ENCODE assay signal across 9 cellular contexts in the genomic region with DNA sequence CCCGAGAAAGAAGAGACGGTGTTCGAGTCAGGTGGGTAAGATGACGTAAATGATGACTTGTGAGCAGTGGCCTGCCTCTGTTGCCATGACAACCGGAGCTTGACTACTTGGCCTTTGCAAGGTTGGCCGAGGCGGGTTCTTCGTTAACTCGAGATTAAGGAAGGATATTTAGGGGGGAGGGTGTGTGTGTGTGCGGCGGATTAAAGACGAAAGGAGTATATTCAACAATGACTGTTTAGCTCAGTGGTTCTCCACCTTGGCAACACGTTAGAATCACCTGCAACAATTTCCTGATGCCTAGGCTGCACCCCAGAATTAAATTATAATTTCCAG. TPM values are rescaled to one million over a fixed set of nuclear protein-coding genes. Genes with fewer than 3 reads are reported as not detected.
DNase-seq lines count a peak whose midpoint lies in the region; ATAC-seq, FAIRE-seq and TF ChIP-seq lines count a peak whose summit lies in the region.
"Had no signal": no experiment of that assay in that cellular context is flagged by ENCODE, and none has a peak within 500 bp of the region (broad histone marks: within the 10 kb centered on the region; RNA-seq: fewer than 3 reads in every experiment).

No MANE protein-coding gene starts in this region.

- H3K27ac Mint-ChIP-seq in H9 (peak overlapping the region; percentile 99 to 100 (median 99)), activated B cell treated with CpG ODN at 0.5 μM for 24 hours (peak overlapping the region; percentile 100)

- H3K4me3 Mint-ChIP-seq in H9 = peak overlapping the region; percentile 80 to 85
- H3K4me3 Mint-ChIP-seq in activated B cell treated with CpG ODN at 0.5 μM for 24 hours = peak overlapping the region; percentile 97

- H4K91ac ChIP-seq in H9 (ENCODE audit: insufficient read length, low read depth, low read length) = no peak overlapping the region

- peak overlapping the region; percentile 87 for H2BK120ac ChIP-seq in H9 (ENCODE audit: low read depth, low read length, poor library complexity, severe bottlenecking)

- H3K27ac ChIP-seq in H9 (ENCODE audit: insufficient read length, low read depth, low read length) = peak overlapping the region; percentile 16

- H3K4me1 ChIP-seq in H9 (ENCODE audit: insufficient read depth, low read length) = no peaks in the 10 kb centered on the region

- H3K79me1 ChIP-seq in H9 (ENCODE audit: insufficient read depth, low read depth, low read length, poor library complexity, severe bottlenecking) = peaks cover 3% of the 10 kb centered on the region

- no peak overlapping the region for H2BK5ac ChIP-seq in H9 (ENCODE audit: insufficient read length, low read length)

- H3K56ac ChIP-seq in H9 (ENCODE audit: insufficient read length, low read depth, low read length) = no peak overlapping the region

- H3K27me3 Mint-ChIP-seq in H9 (ENCODE audit: low read depth) = no peaks in the 10 kb centered on the region
- H3K27me3 Mint-ChIP-seq in activated B cell treated with CpG ODN at 0.5 μM for 24 hours = no peaks in the 10 kb centered on the region

- H2BK15ac ChIP-seq in H9 (ENCODE audit: low read depth, low read length) = no peak overlapping the region

- peak overlapping the region; percentile 91 for H3T11ph ChIP-seq in H9 (ENCODE audit: low read length)

- WGBS in H9 (ENCODE audit: extremely low coverage, insufficient read length, low lambda C conversion rate) = no CpG with 5 or more reads among the region's 13 CpGs

- H3K14ac ChIP-seq in H9 (ENCODE audit: insufficient read depth, low read length) = peak overlapping the region; percentile 13; the same call in 1 of the 2 replicates

- peak overlapping the region; percentile 94 for H3K18ac ChIP-seq in H9 (ENCODE audit: insufficient read length, low read depth, low read length)

- H3K27me3 ChIP-seq in H9 (ENCODE audit: insufficient read depth, low read length) = no peaks in the 10 kb centered on the region

- no peak overlapping the region for H3K23ac ChIP-seq in H9 (ENCODE audit: insufficient read length, low read depth, low read length)

- TF ChIP-seq CTCF in D721Med (IDR thresholded peaks at IDR 0.05; ENCODE audit: insufficient read depth, missing control alignments) (no peak), H9 (conservative IDR thresholded peaks at IDR 0.05) (no peak), activated B cell treated with CpG ODN at 0.5 μM for 24 hours (IDR thresholded peaks at IDR 0.05) (no peak)

- H4K5ac ChIP-seq in H9 (ENCODE audit: insufficient read length, low read depth, low read length) = no peak overlapping the region

- H4K20me1 ChIP-seq in H9 (ENCODE audit: control insufficient read depth, insufficient read depth, insufficient read length) = no peaks in the 10 kb centered on the region

- peaks cover 10% of the 10 kb centered on the region for H3K23me2 ChIP-seq in H9 (ENCODE audit: insufficient read length, low read depth, low read length, poor library complexity, severe bottlenecking)

- no peak overlapping the region for H4K8ac ChIP-seq in H9 (replicated peaks; ENCODE audit: insufficient read length, low read depth, low read length)

- ATAC-seq in activated B cell treated with CpG ODN at 0.5 μM for 24 hours (ENCODE audit: low read depth) (peak; percentile 76), HG03520 (IDR thresholded peaks at IDR 0.05; ENCODE audit: unreplicated experiment) (no peak)

- peaks cover 0 to 4% (median 1%) of the 10 kb centered on the region in 3 experiments; a peak in 2 of 7 replicates for H3K36me3 Mint-ChIP-seq in H9 (ENCODE audit: insufficient read depth in 1 of 3, low read depth in 3 of 3)
- peaks cover 9% of the 10 kb centered on the region for H3K36me3 Mint-ChIP-seq in activated B cell treated with CpG ODN at 0.5 μM for 24 hours (ENCODE audit: low read depth)

- peak overlapping the region; percentile 79 for H2AFZ ChIP-seq in H9 (ENCODE audit: low read length)

- CTCF ChIA-PET in activated B cell treated with CpG ODN at 0.5 μM for 24 hours (lab: Charles Lee) = interaction anchor here (1.0 to 2.5 kb wide), 9 partner anchors 17 to 143 kb away, joined by 3 to 13 read pairs (median 4); partner anchors contain the start of gene CASC3

- POLR2A ChIA-PET in activated B cell treated with CpG ODN at 0.5 μM for 24 hours (lab: Charles Lee) = interaction anchor here (0.7 to 2.7 kb wide), 22 partner anchors 9 to 1470 kb away, joined by 3 to 15 read pairs (median 4); partner anchors contain the start of genes CASC3, CDC6, EIF1 and MED24

- peak; percentile 48 for FAIRE-seq in D721Med (lab: Jason Lieb, UNC)
- FAIRE-seq: colon had no signal

- no peak overlapping the region for H2BK20ac ChIP-seq in H9 (ENCODE audit: low read depth, low read length, poor library complexity, severe bottlenecking)

- H3K4me1 Mint-ChIP-seq in H9 = peaks cover 12 to 20% of the 10 kb centered on the region in 2 experiments
- peaks cover 30% of the 10 kb centered on the region for H3K4me1 Mint-ChIP-seq in activated B cell treated with CpG ODN at 0.5 μM for 24 hours

- peaks cover 3% of the 10 kb centered on the region; the same call in 1 of the 2 replicates for H3K79me2 ChIP-seq in H9 (ENCODE audit: insufficient read depth, low read length)

- no peak overlapping the region for H2BK12ac ChIP-seq in H9 (ENCODE audit: insufficient read length, low read depth, low read length)

- H3K9me3 Mint-ChIP-seq in H9 (no peaks in the 10 kb centered on the region; a peak in 1 of 5 replicates), activated B cell treated with CpG ODN at 0.5 μM for 24 hours (no peaks in the 10 kb centered on the region)

- no peak overlapping the region; the same call in 1 of the 2 replicates for H3K4ac ChIP-seq in H9 (ENCODE audit: low read depth, low read length)

- DNase-seq in D721Med (ENCODE audit: insufficient read length, low spot score) (no peak), H9 (peak; percentile 94), NCI-H1694 (lab: John Stamatoyannopoulos, UW) (peak; percentile 60), activated B cell treated with CpG ODN at 0.5 μM for 24 hours (peak; percentile 65), inferior parietal cortex (ENCODE audit: extremely low spot score) (peak; percentile 85), smooth muscle cell of the brain vasculature (ENCODE audit: low read depth, low spot score) (peak; percentile 50)
- peak; percentile 89 for DNase-seq in central memory CD4-positive, alpha-beta T cell

- no peaks in the 10 kb centered on the region for H3K9me3 ChIP-seq in H9 (ENCODE audit: control insufficient read depth, low read depth, low read length)

- intact Hi-C loops in activated B cell treated with CpG ODN at 0.5 μM for 24 hours (cut with micrococcal nuclease) = loop anchor here (1.0 to 5.0 kb wide), 7 partner anchors 16 to 1469 kb away; partner anchors contain the start of genes CASC3, CDC6 and EIF1

- H3K9ac ChIP-seq in H9 (ENCODE audit: extremely low read depth, insufficient read length, low read length) = peak overlapping the region; percentile 48

- H2AK5ac ChIP-seq in H9 (ENCODE audit: insufficient read length, low read length) = no peak overlapping the region

- peak overlapping the region; percentile 57 for H3K4me2 ChIP-seq in H9 (ENCODE audit: insufficient read depth, insufficient read length, low read length)

RNA-seq across cellular contexts. Expression of gene WIPF2, which starts 0.4 kb away (rescaled TPM):
- total RNA-seq in H9 (2021) = 22.2 and 24.2 TPM in 2 replicates
- total RNA-seq in activated B cell treated with CpG ODN at 0.5 μM for 24 hours = 28.4 and 32.9 TPM in 2 replicates

RNA-seq across cellular contexts. Expression of gene RAPGEFL1, which starts 41.4 kb away (rescaled TPM):
- total RNA-seq in H9 (2021) = 23.6 and 24.8 TPM in 2 replicates
- 4.9 and 7.0 TPM in 2 replicates for total RNA-seq in activated B cell treated with CpG ODN at 0.5 μM for 24 hours
